ENCODE assay signal across 8 cellular contexts in genomic region chr10:61024801-61025201, GRCh38.
A peak's percentile ranks its signal among the peaks of the same experiment; 100 is the strongest.
DNase-seq lines count a peak whose midpoint lies in the region; ATAC-seq, FAIRE-seq and TF ChIP-seq lines count a peak whose summit lies in the region.

No MANE protein-coding gene starts in this region.

- no peak overlapping the region for H2BK15ac ChIP-seq in neuronal stem cell (ENCODE audit: low read length)

- no peak overlapping the region for H3K4me3 ChIP-seq in GM06990 (replicated peaks; ENCODE audit: low read depth, low read length)
- H3K4me3 ChIP-seq in colonic mucosa = no peak overlapping the region
- no peak overlapping the region for H3K4me3 ChIP-seq in neuronal stem cell (ENCODE audit: low read length in 2 of 2)
- H3K4me3 ChIP-seq in tibial artery = no peak overlapping the region

- H3K4me1 ChIP-seq in colonic mucosa (no peaks in the 10 kb centered on the region), neuronal stem cell (ENCODE audit: control insufficient read depth in 2 of 2, insufficient read depth in 1 of 2, low read depth in 1 of 2, low read length in 2 of 2) (no peaks in the 10 kb centered on the region), tibial artery (no peaks in the 10 kb centered on the region)

- H2BK12ac ChIP-seq in neuronal stem cell (ENCODE audit: low read length) = no peak overlapping the region

- no peak overlapping the region for H3K4ac ChIP-seq in neuronal stem cell (ENCODE audit: low read length)

- H3K9me3 ChIP-seq in colonic mucosa (no peaks in the 10 kb centered on the region), neuronal stem cell (replicated peaks in 1 of 2; ENCODE audit: control insufficient read depth in 2 of 2, insufficient read depth in 1 of 2, low read depth in 1 of 2, low read length in 2 of 2) (no peaks in the 10 kb centered on the region), tibial artery (no peaks in the 10 kb centered on the region)

- H3K27me3 ChIP-seq in GM06990 (replicated peaks; ENCODE audit: control insufficient read depth, insufficient read depth, low read length) (no peaks in the 10 kb centered on the region), colonic mucosa (no peaks in the 10 kb centered on the region), neuronal stem cell (ENCODE audit: control insufficient read depth in 3 of 3, insufficient read depth in 3 of 3, low read depth in 1 of 3, low read length in 3 of 3) (peaks cover 0 to 5% (median 0%) of the 10 kb centered on the region in 3 experiments), tibial artery (no peaks in the 10 kb centered on the region)

- H2AK5ac ChIP-seq in neuronal stem cell (ENCODE audit: low read depth, low read length) = no peak overlapping the region

- TF ChIP-seq CTCF in GM06990 (IDR thresholded peaks at IDR 0.05; ENCODE audit: insufficient read depth, low read length, poor library complexity, severe bottlenecking) = peak; percentile 70
- TF ChIP-seq CTCF in colonic mucosa (IDR thresholded peaks at IDR 0.05) = peak; percentile 24
- peak in 1 of 2 experiments; percentile 29 for TF ChIP-seq CTCF in tibial artery (IDR thresholded peaks at IDR 0.05)

- no peak overlapping the region for H2AFZ ChIP-seq in neuronal stem cell (ENCODE audit: low read length)

- no CpG with 5 or more reads among the region's 3 CpGs for WGBS in neuronal stem cell (ENCODE audit: extremely low coverage in 2 of 2, insufficient read length in 2 of 2, insufficient replicate concordance in 1 of 2), 2 donors

- DNase-seq in GM06990 (ENCODE audit: extremely low read depth, insufficient read length) = no peak
- peak; percentile 21 for DNase-seq in LHCN-M2 (ENCODE audit: low read depth)
- DNase-seq in colonic mucosa = no peak
- DNase-seq in neuronal stem cell (ENCODE audit: low spot score) = peak; percentile 9
- no peak for DNase-seq in stimulated activated CD4-positive, alpha-beta T cell treated with anti-CD3 and anti-CD28 coated beads, Interleukin-4, amount 100 ng/mL, for 4 hours
- DNase-seq in GM19239 (ENCODE audit: insufficient read length, low spot score) = no peak
- no peak for DNase-seq in tibial artery

- no peak overlapping the region for H4K91ac ChIP-seq in neuronal stem cell (ENCODE audit: low read depth, low read length, poor library complexity)

- no peak overlapping the region for H2BK120ac ChIP-seq in neuronal stem cell (ENCODE audit: low read depth, low read length)

- no peak overlapping the region for H3K18ac ChIP-seq in neuronal stem cell (ENCODE audit: low read length)

- no peak for ATAC-seq in GM18868 (IDR thresholded peaks at IDR 0.05; ENCODE audit: unreplicated experiment)

- H3K14ac ChIP-seq in neuronal stem cell (ENCODE audit: low read length) = no peak overlapping the region

- H3K9ac ChIP-seq in colonic mucosa (ENCODE audit: low read depth in 2 of 2, low read length in 2 of 2) = no peak overlapping the region
- no peak overlapping the region for H3K9ac ChIP-seq in neuronal stem cell (ENCODE audit: low read depth, low read length, poor library complexity)

- no peak overlapping the region for H4K8ac ChIP-seq in neuronal stem cell (ENCODE audit: low read depth, low read length)

- no peaks in the 10 kb centered on the region for H3K36me3 ChIP-seq in GM06990 (ENCODE audit: control insufficient read depth, insufficient read depth, low read length)
- no peaks in the 10 kb centered on the region for H3K36me3 ChIP-seq in colonic mucosa
- H3K36me3 ChIP-seq in neuronal stem cell (replicated peaks in 1 of 2; ENCODE audit: control insufficient read depth in 2 of 2, insufficient read depth in 2 of 2, low read length in 2 of 2) = no peaks in the 10 kb centered on the region
- H3K36me3 ChIP-seq in tibial artery = no peaks in the 10 kb centered on the region

- no peaks in the 10 kb centered on the region for H3K79me1 ChIP-seq in neuronal stem cell (ENCODE audit: low read depth, low read length)

- FAIRE-seq in GM19239 (lab: Jason Lieb, UNC) = no peak

- H3K23ac ChIP-seq in neuronal stem cell (ENCODE audit: low read depth, low read length, poor library complexity) = no peak overlapping the region

- H2BK5ac ChIP-seq in neuronal stem cell (ENCODE audit: low read length) = no peak overlapping the region

- H3K27ac ChIP-seq in colonic mucosa = no peak overlapping the region
- H3K27ac ChIP-seq in neuronal stem cell (replicated peaks; ENCODE audit: low read length) = no peak overlapping the region
- H3K27ac ChIP-seq in tibial artery = no peak overlapping the region

- H3K4me2 ChIP-seq in neuronal stem cell (ENCODE audit: insufficient read depth, low read length, poor library complexity, severe bottlenecking) = no peak overlapping the region

- intact Hi-C loops in colonic mucosa (cut with DNase I) (no loop called here), tibial artery (cut with DNase I; ENCODE audit: low total_unique reads) (no loop called here)

Comparison
In these comparisons a context has a peak if more than half of its experiments do, and no peak if none do; other contexts are left out.
1. DNase-seq: peak in LHCN-M2 (single experiment) and neuronal stem cell (single experiment); none in GM06990 (single experiment), colonic mucosa (single experiment), stimulated activated CD4-positive, alpha-beta T cell treated with anti-CD3 and anti-CD28 coated beads, Interleukin-4, amount 100 ng/mL, for 4 hours (0 of 2), GM19239 (single experiment) and tibial artery (0 of 2).